8 cellular contexts compared by ENCODE assay signal in the genomic region with DNA sequence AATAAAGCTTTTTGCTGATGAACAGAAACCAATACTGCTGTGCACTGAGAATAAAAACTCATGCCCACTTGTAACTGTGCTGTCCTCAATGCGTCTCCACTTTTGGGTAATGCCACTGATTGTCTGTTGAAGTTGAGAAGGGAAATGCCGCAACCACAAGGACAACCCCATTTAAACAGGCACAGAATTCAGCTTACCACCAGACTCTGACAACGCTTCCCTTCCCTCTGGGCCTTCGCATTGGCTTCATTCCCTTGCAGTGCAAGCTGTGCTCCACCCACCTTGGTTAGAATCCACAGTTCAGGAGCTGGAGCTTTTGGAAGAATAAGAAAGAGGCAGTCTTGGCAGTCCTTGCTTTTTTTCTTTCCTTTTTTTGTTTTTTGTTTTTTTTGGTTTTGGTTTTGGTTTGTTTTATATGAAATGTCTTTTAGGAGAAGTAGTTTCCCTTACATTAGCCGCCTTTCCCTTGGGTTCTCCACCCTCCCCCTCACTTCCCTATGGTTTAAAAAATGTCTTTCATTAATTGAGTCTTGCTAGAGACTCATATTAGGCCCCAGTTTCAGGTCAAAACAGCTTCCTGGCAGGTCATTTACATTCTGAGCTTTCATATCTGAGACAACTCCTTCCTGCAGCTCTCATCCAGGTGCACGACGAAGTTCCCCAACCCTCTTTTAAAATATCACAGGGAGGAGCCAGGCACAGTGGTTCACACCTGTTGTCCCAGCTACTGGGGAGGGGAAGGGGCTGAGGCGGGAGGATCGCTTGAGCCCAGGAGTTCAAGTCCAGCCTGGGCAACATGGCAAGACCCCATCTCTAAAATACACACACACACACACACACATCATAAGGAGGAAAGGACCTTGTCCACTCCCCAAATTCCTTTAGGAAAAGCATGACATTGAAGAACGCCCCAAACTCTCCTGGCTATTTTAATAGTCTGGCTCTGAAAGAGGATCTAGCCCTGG. TPM values are rescaled to one million over a fixed set of nuclear protein-coding genes. Genes with fewer than 3 reads are reported as not detected.
A peak's percentile ranks its signal among the peaks of the same experiment; 100 is the strongest.
DNase-seq lines count a peak whose midpoint lies in the region; ATAC-seq and TF ChIP-seq lines count a peak whose summit lies in the region.

No MANE protein-coding gene starts in this region.

- DNase-seq in GM20000 (ENCODE audit: low spot score) (peak; percentile 38), T-helper 17 cell (peak in 2 of 3 donors; percentile 19 to 24), epithelial cell of esophagus (ENCODE audit: low read depth) (peak; percentile 49), NCI-H128 (lab: John Stamatoyannopoulos, UW; ENCODE audit: unreplicated experiment) (no peak)
- no peak for DNase-seq in effector CD8-positive, alpha-beta T cell (lab: John Stamatoyannopoulos, UW)

- H3K27me3 Mint-ChIP-seq in T-helper 17 cell (no peaks in the 10 kb centered on the region), nephron (ENCODE audit: low read depth) (no peaks in the 10 kb centered on the region)

- H3K9me3 ChIP-seq in T-helper 17 cell (ENCODE audit: control insufficient read depth, low read length, poor library complexity, severe bottlenecking), result no peaks in the 10 kb centered on the region

- H3K9me3 Mint-ChIP-seq in nephron, result peaks cover 3% of the 10 kb centered on the region

- H3K4me3 ChIP-seq in epithelial cell of esophagus (ENCODE audit: low read length), result no peak overlapping the region

- peaks cover 9% of the 10 kb centered on the region for H3K36me3 Mint-ChIP-seq in T-helper 17 cell (ENCODE audit: low read depth)
- H3K36me3 Mint-ChIP-seq in nephron (ENCODE audit: low read depth), result peaks cover 49% of the 10 kb centered on the region

- peak overlapping the region; percentile 96 for H3K27ac Mint-ChIP-seq in T-helper 17 cell
- H3K27ac Mint-ChIP-seq in nephron, result peak overlapping the region; percentile 24 to 83 (median 53)

- ATAC-seq in T-helper 17 cell (peak; percentile 95), GM21526 (IDR thresholded peaks at IDR 0.05; ENCODE audit: low FRiP score, unreplicated experiment) (no peak), HG03135 (IDR thresholded peaks at IDR 0.05; ENCODE audit: unreplicated experiment) (no peak)

- peak overlapping the region; percentile 81 for H3K4me3 Mint-ChIP-seq in T-helper 17 cell
- peak overlapping the region in 1 of 3 experiments; percentile 4 for H3K4me3 Mint-ChIP-seq in nephron

- H3K4me1 Mint-ChIP-seq in T-helper 17 cell, result peaks cover 24% of the 10 kb centered on the region
- H3K4me1 Mint-ChIP-seq in nephron, result peaks cover 31% of the 10 kb centered on the region

- TF ChIP-seq CTCF in GM20000 (IDR thresholded peaks at IDR 0.05; ENCODE audit: extremely low read depth, missing control alignments) (no peak), epithelial cell of esophagus (IDR thresholded peaks at IDR 0.05; ENCODE audit: insufficient read depth, low read depth, low read length, missing control alignments) (no peak), nephron (IDR thresholded peaks at IDR 0.05; ENCODE audit: unreplicated experiment in 3 of 3) (no peak)

RNA-seq across cellular contexts. Expression of a gene that starts 20.7 kb away (rescaled TPM):
- total RNA-seq in T-helper 17 cell, result 10 to 100 TPM; 21.7 to 23.9 TPM

RNA-seq across cellular contexts. Expression of a gene that starts 51.1 kb away (rescaled TPM):
- total RNA-seq in T-helper 17 cell, result 10 to 100 TPM; 32.0 to 32.6 TPM

RNA-seq across cellular contexts. Expression of a gene that starts 51.1 kb away (rescaled TPM):
- 10 to 100 TPM; 71.8 to 80.5 TPM for total RNA-seq in T-helper 17 cell

Comparison
In these comparisons a context has a peak if more than half of its experiments do, and no peak if none do; other contexts are left out.
1. DNase-seq: peak in GM20000 (single experiment), T-helper 17 cell (2 of 3) and epithelial cell of esophagus (single experiment); none in effector CD8-positive, alpha-beta T cell (single experiment) and NCI-H128 (single experiment).